In genomic region chr5:32595118-32595517, GRCh38 we compare ENCODE assay signal across 19 cellular contexts. TPM values are rescaled to one million over a fixed set of nuclear protein-coding genes. Genes with fewer than 3 reads are reported as not detected.
DNase-seq lines count a peak whose midpoint lies in the region; ATAC-seq and TF ChIP-seq lines count a peak whose summit lies in the region.
"Had no signal": no experiment of that assay in that cellular context is flagged by ENCODE, and none has a peak within 500 bp of the region (broad histone marks: within the 10 kb centered on the region; RNA-seq: fewer than 3 reads in every experiment).

No MANE protein-coding gene starts in this region.

- no peaks in the 10 kb centered on the region for H3K27me3 ChIP-seq in adrenal gland
- H3K27me3 ChIP-seq: left lung had no signal

- TF ChIP-seq POLR2A in adrenal gland (IDR thresholded peaks at IDR 0.05) = no peak

- intact Hi-C loops in adrenal gland (cut with DNase I) = no loop called here

- no peaks in the 10 kb centered on the region for H3K9me3 ChIP-seq in adrenal gland (replicated peaks in 1 of 3)
- H3K9me3 ChIP-seq: left lung had no signal

- no peak for TF ChIP-seq CTCF in adrenal gland (IDR thresholded peaks at IDR 0.05)

- H3K4me1 Mint-ChIP-seq in activated T-cell treated with anti-CD3 and anti-CD28 coated beads, Interleukin-2, amount 50 U/mL, for 24 hours (ENCODE audit: low read depth) = peaks cover 80% of the 10 kb centered on the region
- H3K4me1 Mint-ChIP-seq in activated naive CD8-positive, alpha-beta T cell treated with anti-CD3 and anti-CD28 coated beads for 36 hours = peaks cover 65% of the 10 kb centered on the region
- peaks cover 37% of the 10 kb centered on the region for H3K4me1 Mint-ChIP-seq in stimulated activated memory B cell treated with anti-CD40 and anti-IgM and Interleukin-4, amounts not matched to agents 10 μg/mL and 1 μg/mL and 100 μg/mL, for 72 hours
- H3K4me1 Mint-ChIP-seq: endodermal cell had no signal

- H3K4me1 ChIP-seq in adrenal gland (replicated peaks in 1 of 2) = peaks cover 3 to 43% of the 10 kb centered on the region in 2 donors

- peak overlapping the region; percentile 83 for H3K27ac Mint-ChIP-seq in activated T-cell treated with anti-CD3 and anti-CD28 coated beads, Interleukin-2, amount 50 U/mL, for 24 hours
- H3K27ac Mint-ChIP-seq in activated naive CD8-positive, alpha-beta T cell treated with anti-CD3 and anti-CD28 coated beads for 36 hours = peak overlapping the region; percentile 86
- peak overlapping the region; percentile 40 for H3K27ac Mint-ChIP-seq in stimulated activated memory B cell treated with anti-CD40 and anti-IgM and Interleukin-4, amounts not matched to agents 10 μg/mL and 1 μg/mL and 100 μg/mL, for 72 hours
- H3K27ac Mint-ChIP-seq: endodermal cell had no signal

- H3K9me3 Mint-ChIP-seq in activated T-cell treated with anti-CD3 and anti-CD28 coated beads, Interleukin-2, amount 50 U/mL, for 24 hours = no peaks in the 10 kb centered on the region
- no peaks in the 10 kb centered on the region for H3K9me3 Mint-ChIP-seq in activated naive CD8-positive, alpha-beta T cell treated with anti-CD3 and anti-CD28 coated beads for 36 hours
- no peaks in the 10 kb centered on the region for H3K9me3 Mint-ChIP-seq in stimulated activated memory B cell treated with anti-CD40 and anti-IgM and Interleukin-4, amounts not matched to agents 10 μg/mL and 1 μg/mL and 100 μg/mL, for 72 hours
- H3K9me3 Mint-ChIP-seq: activated CD4-positive, alpha-beta T cell treated with anti-CD3 and anti-CD28 coated beads, Interleukin-2, amount 10 ng/mL, durations not matched to agents 7 days and 5 days; endodermal cell had no signal

- H3K36me3 Mint-ChIP-seq in activated T-cell treated with anti-CD3 and anti-CD28 coated beads, Interleukin-2, amount 50 U/mL, for 24 hours (ENCODE audit: low read depth) = peaks cover 96% of the 10 kb centered on the region
- peaks cover 64% of the 10 kb centered on the region for H3K36me3 Mint-ChIP-seq in activated naive CD8-positive, alpha-beta T cell treated with anti-CD3 and anti-CD28 coated beads for 36 hours
- peaks cover 64% of the 10 kb centered on the region for H3K36me3 Mint-ChIP-seq in stimulated activated memory B cell treated with anti-CD40 and anti-IgM and Interleukin-4, amounts not matched to agents 10 μg/mL and 1 μg/mL and 100 μg/mL, for 72 hours

- no peak overlapping the region for H3K4me3 ChIP-seq in adrenal gland
- H3K4me3 ChIP-seq: left lung, smooth muscle cell had no signal

- H3K36me3 ChIP-seq in adrenal gland (replicated peaks in 1 of 2) = peaks cover 0 to 63% of the 10 kb centered on the region in 2 donors

- ATAC-seq in stimulated activated memory B cell treated with anti-CD40 and anti-IgM and Interleukin-4, amounts not matched to agents 10 μg/mL and 1 μg/mL and 100 μg/mL, for 72 hours = no peak
- ATAC-seq in HG02678 (IDR thresholded peaks at IDR 0.05; ENCODE audit: unreplicated experiment) = no peak
- ATAC-seq: left lung had no signal

- no peak for DNase-seq in activated T-cell treated with anti-CD3 and anti-CD28 coated beads, Interleukin-2, amount 50 U/mL, for 24 hours
- no peak for DNase-seq in activated T-cell treated with anti-CD3 and anti-CD28 coated beads for 4 hours
- DNase-seq in NOMO-1 (lab: John Stamatoyannopoulos, UW; ENCODE audit: unreplicated experiment in 2 of 2) = peak; percentile 71 to 85
- DNase-seq in activated naive CD8-positive, alpha-beta T cell treated with anti-CD3 and anti-CD28 coated beads for 36 hours = no peak
- DNase-seq in RKO (ENCODE audit: low spot score) = no peak
- no peak for DNase-seq in adrenal gland
- DNase-seq: ACHN; activated CD4-positive, alpha-beta T cell treated with anti-CD3 and anti-CD28 coated beads, Interleukin-2, amount 10 ng/mL, durations not matched to agents 7 days and 5 days; C1 segment of cervical spinal cord; endodermal cell; HCEC 1CT; left lung; NCI-H187 treated with DMSO at 0.1 percent for 48 hours; NCI-H345; NK-92 treated with Interleukin-12 subunit alpha and Interleukin-12 subunit beta, amount 100 ng/mL, for 24 hours; stimulated activated CD4-positive, alpha-beta T cell treated with anti-CD3 and anti-CD28 coated beads, Interleukin-4, amount 100 ng/mL, for 24 hours had no signal

- no peak overlapping the region for H3K27ac ChIP-seq in adrenal gland
- H3K27ac ChIP-seq: left lung had no signal

- 78 to 92% (median 83%) methylated on average over 2 of the region's 2 CpGs for WGBS in adrenal gland, 4 donors

- no peak overlapping the region for H3K4me3 Mint-ChIP-seq in activated T-cell treated with anti-CD3 and anti-CD28 coated beads, Interleukin-2, amount 50 U/mL, for 24 hours
- H3K4me3 Mint-ChIP-seq in activated naive CD8-positive, alpha-beta T cell treated with anti-CD3 and anti-CD28 coated beads for 36 hours = no peak overlapping the region
- H3K4me3 Mint-ChIP-seq in stimulated activated memory B cell treated with anti-CD40 and anti-IgM and Interleukin-4, amounts not matched to agents 10 μg/mL and 1 μg/mL and 100 μg/mL, for 72 hours = no peak overlapping the region
- H3K4me3 Mint-ChIP-seq: activated CD4-positive, alpha-beta T cell treated with anti-CD3 and anti-CD28 coated beads, Interleukin-2, amount 10 ng/mL, durations not matched to agents 7 days and 5 days; endodermal cell had no signal

- H3K27me3 Mint-ChIP-seq in activated T-cell treated with anti-CD3 and anti-CD28 coated beads, Interleukin-2, amount 50 U/mL, for 24 hours = no peaks in the 10 kb centered on the region
- no peaks in the 10 kb centered on the region for H3K27me3 Mint-ChIP-seq in activated naive CD8-positive, alpha-beta T cell treated with anti-CD3 and anti-CD28 coated beads for 36 hours
- no peaks in the 10 kb centered on the region for H3K27me3 Mint-ChIP-seq in stimulated activated memory B cell treated with anti-CD40 and anti-IgM and Interleukin-4, amounts not matched to agents 10 μg/mL and 1 μg/mL and 100 μg/mL, for 72 hours
- H3K27me3 Mint-ChIP-seq: activated CD4-positive, alpha-beta T cell treated with anti-CD3 and anti-CD28 coated beads, Interleukin-2, amount 10 ng/mL, durations not matched to agents 7 days and 5 days had no signal

RNA-seq across cellular contexts. Expression of gene SUB1, which starts 9.8 kb away (rescaled TPM):
- 100 to 1,000 TPM; 414 to 435 TPM for total RNA-seq in activated naive CD8-positive, alpha-beta T cell treated with anti-CD3 and anti-CD28 coated beads for 36 hours
- 100 to 1,000 TPM in 6 of 8 donors, 10 to 100 TPM in 2; 48.1 to 229 (median 166) TPM for total RNA-seq in adrenal gland
- polyA plus RNA-seq in adrenal gland = 100 to 1,000 TPM; 126 to 428 (median 126) TPM

Comparison
In these comparisons a context has a peak if more than half of its experiments do, and no peak if none do; other contexts are left out.
1. DNase-seq: peak in NOMO-1 (2 of 2); none in activated T-cell treated with anti-CD3 and anti-CD28 coated beads, Interleukin-2, amount 50 U/mL, for 24 hours (single experiment), activated T-cell treated with anti-CD3 and anti-CD28 coated beads for 4 hours (single experiment), activated naive CD8-positive, alpha-beta T cell treated with anti-CD3 and anti-CD28 coated beads for 36 hours (single experiment), RKO (single experiment) and adrenal gland (0 of 7).
2. Peak in every context shown above with its lines, with median percentiles within 50 percentile points of each other: H3K27ac Mint-ChIP-seq.